Comparison of ENCODE assay signal across 22 cellular contexts in the genomic region with DNA sequence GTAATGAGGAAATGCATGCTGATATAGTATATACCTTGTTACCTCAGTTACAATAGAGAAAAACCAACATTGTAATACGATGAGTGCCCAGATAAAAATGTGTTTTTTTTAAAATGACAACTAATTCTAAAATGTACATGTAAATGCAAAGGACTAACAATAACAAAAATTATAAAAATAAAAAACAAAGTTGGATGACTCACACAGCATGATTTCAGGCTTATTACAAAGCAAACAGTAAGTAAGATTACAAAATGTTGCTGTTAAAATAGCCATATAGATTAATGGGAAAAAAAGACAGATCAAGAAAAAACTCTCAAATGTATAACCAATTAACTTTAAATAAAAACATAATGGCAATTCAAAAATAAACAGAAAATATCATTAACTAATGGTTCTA.
DNase-seq lines count a peak whose midpoint lies in the region; ATAC-seq, FAIRE-seq and TF ChIP-seq lines count a peak whose summit lies in the region.
"Had no signal": no experiment of that assay in that cellular context is flagged by ENCODE, and none has a peak within 500 bp of the region (broad histone marks: within the 10 kb centered on the region; RNA-seq: fewer than 3 reads in every experiment).

No MANE protein-coding gene starts in this region.

- DNase-seq in PC-3: peak; percentile 54
- DNase-seq in endothelial cell of umbilical vein (ENCODE audit: low read depth, low spot score): peak; percentile 1
- DNase-seq in BE2C: no peak
- DNase-seq in Peyer's patch: no peak
- DNase-seq in GM23338 (ENCODE audit: low spot score): no peak
- DNase-seq: 8988T; CD4-positive, CD25-positive, alpha-beta regulatory T cell; CD8-positive, alpha-beta memory T cell; DMS 273 treated with DMSO at 0.1 percent for 48 hours; DMS79; EL; GF-D8; H7; HCEC 1CT had no signal

- no peak overlapping the region for H3K4me3 Mint-ChIP-seq in GM23338
- H3K4me3 Mint-ChIP-seq: CD4-positive, CD25-positive, alpha-beta regulatory T cell; CD8-positive, alpha-beta memory T cell had no signal

- peak overlapping the region; percentile 42 for H3K4me2 ChIP-seq in PC-3 (ENCODE audit: low read length)
- H3K4me2 ChIP-seq in endothelial cell of umbilical vein (ENCODE audit: insufficient read depth, low read length): no peak overlapping the region
- no peak overlapping the region for H3K4me2 ChIP-seq in GM23338
- H3K4me2 ChIP-seq: BLaER1 had no signal

- BruUV-seq in PC-3 (replicated peaks; lab: Mats Ljungman, UMichigan) (no TSS peak), endothelial cell of umbilical vein (replicated peaks; lab: Mats Ljungman, UMichigan) (no TSS peak)

- dilution Hi-C loops in endothelial cell of umbilical vein (cut with MboI; ENCODE audit: extremely low pct_ligation_motif_present, low sequenced_read_pairs): no loop called here

- CTCF ChIA-PET in PC-3 (lab: Charles Lee): no interaction called here
- CTCF ChIA-PET in endothelial cell of umbilical vein (lab: Charles Lee): no interaction called here

- H3K27ac Mint-ChIP-seq in GM23338: no peak overlapping the region
- H3K27ac Mint-ChIP-seq: CD4-positive, CD25-positive, alpha-beta regulatory T cell; CD8-positive, alpha-beta memory T cell had no signal

- H3K36me3 ChIP-seq in PC-3 (ENCODE audit: low read depth, low read length) (no peaks in the 10 kb centered on the region), endothelial cell of umbilical vein (ENCODE audit: control insufficient read depth in 2 of 2, extremely low read depth in 1 of 2, insufficient read depth in 2 of 2, low read length in 2 of 2) (no peaks in the 10 kb centered on the region), BE2C (no peaks in the 10 kb centered on the region), Peyer's patch (no peaks in the 10 kb centered on the region), GM23338 (ENCODE audit: insufficient read depth) (no peaks in the 10 kb centered on the region)
- H3K36me3 ChIP-seq: BLaER1 had no signal

- H3K4me1 Mint-ChIP-seq in GM23338: no peaks in the 10 kb centered on the region
- H3K4me1 Mint-ChIP-seq: CD4-positive, CD25-positive, alpha-beta regulatory T cell; CD8-positive, alpha-beta memory T cell had no signal

- intact Hi-C loops in PC-3 (cut with micrococcal nuclease) (no loop called here), endothelial cell of umbilical vein (cut with micrococcal nuclease) (no loop called here)

- H3K4me3 ChIP-seq in PC-3 (ENCODE audit: low read length): no peak overlapping the region
- no peak overlapping the region for H3K4me3 ChIP-seq in endothelial cell of umbilical vein (replicated peaks in 1 of 3; ENCODE audit: insufficient read depth in 1 of 3, low read depth in 1 of 3, low read length in 3 of 3)
- no peak overlapping the region for H3K4me3 ChIP-seq in BE2C (ENCODE audit: low read depth, low read length)
- no peak overlapping the region for H3K4me3 ChIP-seq in Peyer's patch
- H3K4me3 ChIP-seq in GM23338: no peak overlapping the region
- H3K4me3 ChIP-seq: BLaER1 had no signal

- FAIRE-seq in A204.1 (lab: Jason Lieb, UNC) (peak; percentile 51), endothelial cell of umbilical vein (lab: Jason Lieb, UNC) (no peak), islet of Langerhans (lab: Jason Lieb, UNC) (peak; percentile 51)
- FAIRE-seq: GM12891, GM18507, H1 had no signal

- H4K20me1 ChIP-seq in PC-3 (ENCODE audit: low read length) (no peaks in the 10 kb centered on the region), endothelial cell of umbilical vein (replicated peaks; ENCODE audit: control insufficient read depth, extremely low read depth, insufficient read depth, low read length) (no peaks in the 10 kb centered on the region), GM23338 (replicated peaks; ENCODE audit: insufficient read depth) (no peaks in the 10 kb centered on the region)
- H4K20me1 ChIP-seq: BLaER1 had no signal

- H3K9me2 ChIP-seq in PC-3 (replicated peaks; ENCODE audit: low read length) (no peaks in the 10 kb centered on the region), GM23338 (ENCODE audit: insufficient read depth) (no peaks in the 10 kb centered on the region)

- 0 out of 3 replicates have a peak, but pooled peaks cover 2% of the 10 kb centered on the region for H3K36me3 Mint-ChIP-seq in GM23338 (ENCODE audit: low read depth)
- H3K36me3 Mint-ChIP-seq: CD4-positive, CD25-positive, alpha-beta regulatory T cell; CD8-positive, alpha-beta memory T cell had no signal

- H3K27ac ChIP-seq in PC-3 (ENCODE audit: low read length): 0 out of 2 replicates have a peak overlapping the region, but pooled peaks have one; percentile 5
- H3K27ac ChIP-seq in endothelial cell of umbilical vein (ENCODE audit: insufficient read depth, low read depth, low read length): no peak overlapping the region
- no peak overlapping the region for H3K27ac ChIP-seq in Peyer's patch
- H3K27ac ChIP-seq in GM23338 (ENCODE audit: low read depth): no peak overlapping the region
- H3K27ac ChIP-seq: BLaER1, C4-2B had no signal

- H3K9me3 Mint-ChIP-seq in GM23338: peaks cover 3% of the 10 kb centered on the region; the same call in 1 of the 3 replicates

- H3F3A ChIP-seq in PC-3 (ENCODE audit: low read length, unreplicated experiment) (no peaks in the 10 kb centered on the region), GM23338 (replicated peaks; ENCODE audit: low read depth) (no peaks in the 10 kb centered on the region)

- H2AFZ ChIP-seq in PC-3 (ENCODE audit: low read length): no peak overlapping the region
- H2AFZ ChIP-seq in endothelial cell of umbilical vein (ENCODE audit: low read depth, low read length): no peak overlapping the region
- no peak overlapping the region for H2AFZ ChIP-seq in GM23338

- H3K27me3 ChIP-seq in PC-3 (ENCODE audit: low read length) (no peaks in the 10 kb centered on the region), endothelial cell of umbilical vein (ENCODE audit: control insufficient read depth in 2 of 2, insufficient read depth in 2 of 2, low read length in 2 of 2) (no peaks in the 10 kb centered on the region), BE2C (no peaks in the 10 kb centered on the region), Peyer's patch (no peaks in the 10 kb centered on the region), GM23338 (ENCODE audit: insufficient read depth) (no peaks in the 10 kb centered on the region)
- H3K27me3 ChIP-seq: BLaER1 had no signal

- no peaks in the 10 kb centered on the region for H3K9me3 ChIP-seq in PC-3 (ENCODE audit: low read length)
- H3K9me3 ChIP-seq in endothelial cell of umbilical vein (replicated peaks; ENCODE audit: control insufficient read depth, insufficient read depth, low read length): no peaks in the 10 kb centered on the region
- no peaks in the 10 kb centered on the region for H3K9me3 ChIP-seq in BE2C
- no peaks in the 10 kb centered on the region for H3K9me3 ChIP-seq in Peyer's patch
- H3K9me3 ChIP-seq: BLaER1 had no signal

- no peaks in the 10 kb centered on the region for H3K9me1 ChIP-seq in endothelial cell of umbilical vein (replicated peaks; ENCODE audit: control insufficient read depth, extremely low read depth, insufficient read depth, low read length)

- H3K79me2 ChIP-seq in PC-3 (ENCODE audit: low read length): no peaks in the 10 kb centered on the region
- H3K79me2 ChIP-seq in endothelial cell of umbilical vein (ENCODE audit: control insufficient read depth, insufficient read depth, low read length): no peaks in the 10 kb centered on the region
- no peaks in the 10 kb centered on the region for H3K79me2 ChIP-seq in GM23338 (replicated peaks; ENCODE audit: insufficient read depth)

- TF ChIP-seq POLR2A in endothelial cell of umbilical vein (IDR thresholded peaks at IDR 0.05; ENCODE audit: low read depth, low read length) (no peak), Peyer's patch (IDR thresholded peaks at IDR 0.05) (no peak)

- POLR2A ChIA-PET in PC-3 (lab: Charles Lee; ENCODE audit: unreplicated experiment) (no interaction called here), endothelial cell of umbilical vein (lab: Charles Lee) (no interaction called here)

- H3K27me3 Mint-ChIP-seq in GM23338 (ENCODE audit: insufficient read depth, low read depth, poor library complexity): no peaks in the 10 kb centered on the region
- H3K27me3 Mint-ChIP-seq: CD4-positive, CD25-positive, alpha-beta regulatory T cell; CD8-positive, alpha-beta memory T cell had no signal

- ATAC-seq in PC-3 (peak; percentile 64), HG03457 (IDR thresholded peaks at IDR 0.05; ENCODE audit: unreplicated experiment) (no peak), GM23338 (no peak)

- no peak for TF ChIP-seq CTCF in PC-3 (conservative IDR thresholded peaks at IDR 0.05; ENCODE audit: low read depth, low read length)
- TF ChIP-seq CTCF in endothelial cell of umbilical vein (IDR thresholded peaks at IDR 0.05; ENCODE audit: extremely low read depth in 1 of 2, insufficient read depth in 1 of 2, low read depth in 1 of 2, low read length in 2 of 2): no peak
- TF ChIP-seq CTCF in BE2C (IDR thresholded peaks at IDR 0.05; ENCODE audit: low read depth, low read length): no peak
- no peak for TF ChIP-seq CTCF in Peyer's patch (IDR thresholded peaks at IDR 0.05)
- TF ChIP-seq CTCF in GM23338 (conservative IDR thresholded peaks at IDR 0.05; ENCODE audit: low read depth in 2 of 2): no peak

- H3K4me1 ChIP-seq in PC-3 (ENCODE audit: insufficient read depth, low read length) (peaks cover 21% of the 10 kb centered on the region), endothelial cell of umbilical vein (ENCODE audit: control insufficient read depth, extremely low read depth, insufficient read depth, low read length) (no peaks in the 10 kb centered on the region), BE2C (no peaks in the 10 kb centered on the region), Peyer's patch (no peaks in the 10 kb centered on the region), GM23338 (ENCODE audit: insufficient read depth) (no peaks in the 10 kb centered on the region)
- H3K4me1 ChIP-seq: BLaER1 had no signal

- H3K9ac ChIP-seq in PC-3 (ENCODE audit: low read length) (no peak overlapping the region), endothelial cell of umbilical vein (replicated peaks; ENCODE audit: extremely low read depth, insufficient read depth, low read length) (no peak overlapping the region)
- H3K9ac ChIP-seq: BLaER1 had no signal

TF ChIP-seq in endothelial cell of umbilical vein, 7 proteins besides CTCF, POLR2A, EP300 and RAD21:
- TF ChIP-seq, protein P1, sequence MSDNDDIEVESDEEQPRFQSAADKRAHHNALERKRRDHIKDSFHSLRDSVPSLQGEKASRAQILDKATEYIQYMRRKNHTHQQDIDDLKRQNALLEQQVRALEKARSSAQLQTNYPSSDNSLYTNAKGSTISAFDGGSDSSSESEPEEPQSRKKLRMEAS (IDR thresholded peaks at IDR 0.05; ENCODE audit: insufficient read depth, insufficient read length): no peak

Comparison
In these comparisons a context has a peak if more than half of its experiments do, and no peak if none do; other contexts are left out.
1. DNase-seq: peak in PC-3 (single experiment) and endothelial cell of umbilical vein (single experiment); none in BE2C (single experiment), Peyer's patch (0 of 3) and GM23338 (single experiment).